Comparison of ENCODE assay signal across 28 cellular contexts in the genomic region with DNA sequence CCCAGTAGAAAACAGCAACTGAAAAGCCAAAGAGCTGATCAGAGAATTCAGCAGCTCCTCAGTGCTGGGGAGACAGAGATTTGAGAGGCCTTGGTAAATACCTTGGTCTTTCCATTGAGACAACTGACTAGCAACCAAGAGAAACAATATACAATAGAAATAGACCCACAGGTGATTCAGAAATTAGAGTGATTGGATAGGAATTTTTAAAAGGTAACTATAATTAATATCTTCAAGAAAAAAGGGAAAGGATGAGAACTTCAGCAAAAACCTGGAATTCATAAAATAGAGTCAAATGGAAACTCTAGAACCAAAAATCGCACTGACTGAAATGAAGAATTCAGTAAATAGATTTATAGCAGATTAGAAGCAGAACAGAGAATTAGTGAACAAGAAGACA. TPM values are rescaled to one million over a fixed set of nuclear protein-coding genes. Genes with fewer than 3 reads are reported as not detected.
"Had no signal": no experiment of that assay in that cellular context is flagged by ENCODE, and none has a peak within 500 bp of the region (broad histone marks: within the 10 kb centered on the region; RNA-seq: fewer than 3 reads in every experiment).

No MANE protein-coding gene starts in this region.

- H3K79me2 ChIP-seq: parathyroid adenoma had no signal

- H3K27me3 ChIP-seq: ovary, right lobe of liver, sigmoid colon, stomach, thyroid gland, tibial nerve, upper lobe of left lung, vagina had no signal

- H3K36me3 ChIP-seq: ovary, right lobe of liver, sigmoid colon, stomach, thoracic aorta, thyroid gland, tibial nerve, vagina had no signal

- H3K27ac ChIP-seq: ovary, parathyroid adenoma, psoas muscle, right lobe of liver, sigmoid colon, stomach, thoracic aorta, thyroid gland, tibial nerve, upper lobe of left lung, vagina had no signal

- H3K9ac ChIP-seq: parathyroid adenoma had no signal

- DNase-seq: naive thymus-derived CD8-positive, alpha-beta T cell; nephron progenitor cell; occipital lobe; ovary; psoas muscle; right cardiac atrium; right lobe of liver; sigmoid colon; small intestine; stimulated activated CD4-positive, alpha-beta T cell treated with anti-CD3 and anti-CD28 coated beads, Interleukin-15, amount 100 ng/mL, for 24 hours; stimulated activated CD4-positive, alpha-beta T cell treated with anti-CD3 and anti-CD28 coated beads, Interleukin-2, amount 100 ng/mL, for 24 hours; stimulated activated CD4-positive, alpha-beta T cell treated with anti-CD3 and anti-CD28 coated beads, Interleukin-2, amount 100 ng/mL, for 48 hours; stimulated activated CD4-positive, alpha-beta T cell treated with anti-CD3 and anti-CD28 coated beads, Interleukin-4, amount 100 ng/mL, for 24 hours; stimulated activated naive B cell treated with anti-CD40 and anti-IgM and Interleukin-4, amounts not matched to agents 10 μg/mL and 1 μg/mL and 100 μg/mL, for 72 hours; stimulated activated naive CD4-positive, alpha-beta T cell treated with Interleukin-2 at 50 U/mL for 16 hours; stomach; thyroid gland; trophoblast cell; upper lobe of left lung had no signal

- H3K4me1 ChIP-seq: parathyroid adenoma, psoas muscle, right lobe of liver, sigmoid colon, stomach, thyroid gland, tibial nerve, upper lobe of left lung, vagina had no signal

- H3K4me3 ChIP-seq: ovary, psoas muscle, right lobe of liver, sigmoid colon, stomach, thoracic aorta, thyroid gland, tibial nerve, upper lobe of left lung, vagina had no signal

- H3K9me3 ChIP-seq: right lobe of liver, thyroid gland had no signal

- H2AFZ ChIP-seq: parathyroid adenoma had no signal

- FAIRE-seq: small intestine, urothelium cell line had no signal

- ATAC-seq: naive thymus-derived CD8-positive, alpha-beta T cell; natural killer cell treated with Interleukin-12 subunit alpha and Interleukin-12 subunit beta and Interleukin-15 and Interleukin-18, amount 100 ng/mL, for 72 hours; psoas muscle; right cardiac atrium; right lobe of liver; stimulated activated effector memory CD8-positive, alpha-beta T cell treated with anti-CD3 and anti-CD28 coated beads, Interleukin-12 subunit alpha, Interleukin-12 subunit beta, amount 100 ng/mL, for 72 hours; stimulated activated naive B cell treated with anti-CD40 and anti-IgM and Interleukin-4, amounts not matched to agents 10 μg/mL and 1 μg/mL and 100 μg/mL, for 72 hours had no signal

RNA-seq across cellular contexts. Expression of a gene that starts 32.5 kb away (rescaled TPM):
- total RNA-seq: neural crest cell, progenitor cell of endocrine pancreas had no signal
